Comparison of ENCODE assay signal across 7 cellular contexts in genomic region chr2:241992753-241993152, GRCh38.
"Had no signal": no experiment of that assay in that cellular context is flagged by ENCODE, and none has a peak within 500 bp of the region (broad histone marks: within the 10 kb centered on the region; RNA-seq: fewer than 3 reads in every experiment).

No MANE protein-coding gene starts in this region.

- ATAC-seq: HCT116 had no signal

- H3K27ac ChIP-seq: GM23248 had no signal

- H3K4me1 ChIP-seq: HAP-1 had no signal

- H3K36me3 ChIP-seq: HAP-1 had no signal

- DNase-seq: GM23248, GOT3, H7, HFFc6, IMR-90 had no signal

- H3K9me3 ChIP-seq: HAP-1 had no signal

- H3K4me3 ChIP-seq: GM23248, HAP-1 had no signal
